In genomic region chr13:24292476-24292875, GRCh38 we compare ENCODE assay signal across 23 cellular contexts. TPM values are rescaled to one million over a fixed set of nuclear protein-coding genes. Genes with fewer than 3 reads are reported as not detected.
DNase-seq lines count a peak whose midpoint lies in the region; ATAC-seq and TF ChIP-seq lines count a peak whose summit lies in the region.
"Had no signal": no experiment of that assay in that cellular context is flagged by ENCODE, and none has a peak within 500 bp of the region (broad histone marks: within the 10 kb centered on the region; RNA-seq: fewer than 3 reads in every experiment).

No MANE protein-coding gene starts in this region.

- no peaks in the 10 kb centered on the region for H3K27me3 Mint-ChIP-seq in stimulated activated naive CD8-positive, alpha-beta T cell treated with anti-CD3 and anti-CD28 coated beads, Interleukin-15, amount 100 ng/mL, for 72 hours
- H3K27me3 Mint-ChIP-seq in dendritic cell treated with granulocyte-macrophage colony-stimulating factor and Interleukin-4, amounts not matched to agents 40 ng/mL and 50 ng/mL, for 4 days: no peaks in the 10 kb centered on the region
- no peaks in the 10 kb centered on the region for H3K27me3 Mint-ChIP-seq in activated naive CD4-positive, alpha-beta T cell treated with anti-CD3 and anti-CD28 coated beads for 36 hours (ENCODE audit: low read depth)

- no peak overlapping the region for H2BK120ac ChIP-seq in neuronal stem cell (ENCODE audit: low read depth, low read length)

- H2BK12ac ChIP-seq in neuronal stem cell (ENCODE audit: low read length): no peak overlapping the region

- no peak overlapping the region for H3K18ac ChIP-seq in neuronal stem cell (ENCODE audit: low read length)

- H3K14ac ChIP-seq in neuronal stem cell (ENCODE audit: low read length): no peak overlapping the region

- H2BK5ac ChIP-seq in neuronal stem cell (ENCODE audit: low read length): no peak overlapping the region

- CTCF ChIA-PET in activated naive CD4-positive, alpha-beta T cell treated with anti-CD3 and anti-CD28 coated beads for 36 hours (lab: Charles Lee): no interaction called here

- H3K9me3 ChIP-seq in neuronal stem cell (replicated peaks in 1 of 2; ENCODE audit: control insufficient read depth in 2 of 2, insufficient read depth in 1 of 2, low read depth in 1 of 2, low read length in 2 of 2) (no peaks in the 10 kb centered on the region), breast epithelium (no peaks in the 10 kb centered on the region), gastrocnemius medialis (no peaks in the 10 kb centered on the region)

- in situ Hi-C loops in gastrocnemius medialis (cut with MboI; ENCODE audit: low sequenced_read_pairs in 4 of 4): no loop called here

- H3K27me3 ChIP-seq in neuronal stem cell (ENCODE audit: control insufficient read depth in 3 of 3, insufficient read depth in 3 of 3, low read depth in 1 of 3, low read length in 3 of 3) (no peaks in the 10 kb centered on the region), breast epithelium (no peaks in the 10 kb centered on the region), gastrocnemius medialis (no peaks in the 10 kb centered on the region)

- no peak overlapping the region for H3K9ac ChIP-seq in neuronal stem cell (ENCODE audit: low read depth, low read length, poor library complexity)

- no peak for TF ChIP-seq POLR2A in breast epithelium (IDR thresholded peaks at IDR 0.05)
- TF ChIP-seq POLR2A in gastrocnemius medialis (IDR thresholded peaks at IDR 0.05): no peak

- H3K27ac ChIP-seq in neuronal stem cell (replicated peaks; ENCODE audit: low read length) (peak overlapping the region; percentile 33), breast epithelium (no peak overlapping the region), gastrocnemius medialis (no peak overlapping the region)

- TF ChIP-seq CTCF in breast epithelium (IDR thresholded peaks at IDR 0.05) (no peak), gastrocnemius medialis (IDR thresholded peaks at IDR 0.05 in 4 of 5, conservative IDR thresholded peaks at IDR 0.05 in 1 of 5) (no peak)

- intact Hi-C loops in dendritic cell treated with granulocyte-macrophage colony-stimulating factor and Interleukin-4, amounts not matched to agents 40 ng/mL and 50 ng/mL, for 4 days (cut with micrococcal nuclease): no loop called here
- intact Hi-C loops in breast epithelium (cut with DNase I; ENCODE audit: low total_unique reads): loop anchor here (5.0 kb wide), 1 partner anchor 340 kb away; no protein-coding TSS in a partner anchor
- intact Hi-C loops in gastrocnemius medialis (cut with DNase I; ENCODE audit: low total_unique reads): no loop called here
- intact Hi-C loops in activated naive CD4-positive, alpha-beta T cell treated with anti-CD3 and anti-CD28 coated beads for 36 hours (cut with micrococcal nuclease): no loop called here

- no peaks in the 10 kb centered on the region for H3K4me1 Mint-ChIP-seq in stimulated activated naive CD8-positive, alpha-beta T cell treated with anti-CD3 and anti-CD28 coated beads, Interleukin-15, amount 100 ng/mL, for 72 hours
- H3K4me1 Mint-ChIP-seq in dendritic cell treated with granulocyte-macrophage colony-stimulating factor and Interleukin-4, amounts not matched to agents 40 ng/mL and 50 ng/mL, for 4 days (ENCODE audit: low read depth): peaks cover 10% of the 10 kb centered on the region
- H3K4me1 Mint-ChIP-seq in activated naive CD4-positive, alpha-beta T cell treated with anti-CD3 and anti-CD28 coated beads for 36 hours (ENCODE audit: low read depth): no peaks in the 10 kb centered on the region

- H2AK5ac ChIP-seq in neuronal stem cell (ENCODE audit: low read depth, low read length): no peak overlapping the region

- DNase-seq in stimulated activated naive CD8-positive, alpha-beta T cell treated with anti-CD3 and anti-CD28 coated beads, Interleukin-15, amount 100 ng/mL, for 72 hours: no peak
- DNase-seq in stimulated activated naive CD8-positive, alpha-beta T cell treated with anti-CD3 and anti-CD28 coated beads, Interleukin-15, Interleukin-2, amounts not matched to agents 100 U/mL and 50 U/mL, for 24 hours: no peak
- DNase-seq in neuronal stem cell (ENCODE audit: low spot score) (no peak), breast epithelium (ENCODE audit: low spot score in 2 of 2) (no peak), gastrocnemius medialis (no peak)
- no peak for DNase-seq in activated naive CD4-positive, alpha-beta T cell treated with anti-CD3 and anti-CD28 coated beads for 36 hours
- DNase-seq: 8988T, Calu3, DMS79 treated with DMSO at 0.1 percent for 48 hours, GF-D8, NCI-H1092, NCI-H1417 treated with DMSO at 0.1 percent for 48 hours, NCI-H187, NCI-H2081 treated with DMSO at 0.1 percent for 48 hours, NCI-H2171, NCI-H226, NCI-H510A, NCI-H69, Right ventricle myocardium superior, RPMI8226 had no signal

- H2AFZ ChIP-seq in neuronal stem cell (ENCODE audit: low read length): no peak overlapping the region

- H3K4me2 ChIP-seq in neuronal stem cell (ENCODE audit: insufficient read depth, low read length, poor library complexity, severe bottlenecking): no peak overlapping the region

- no peak overlapping the region for H3K4me3 Mint-ChIP-seq in stimulated activated naive CD8-positive, alpha-beta T cell treated with anti-CD3 and anti-CD28 coated beads, Interleukin-15, amount 100 ng/mL, for 72 hours
- H3K4me3 Mint-ChIP-seq in dendritic cell treated with granulocyte-macrophage colony-stimulating factor and Interleukin-4, amounts not matched to agents 40 ng/mL and 50 ng/mL, for 4 days: no peak overlapping the region
- H3K4me3 Mint-ChIP-seq in activated naive CD4-positive, alpha-beta T cell treated with anti-CD3 and anti-CD28 coated beads for 36 hours: no peak overlapping the region

- H3K79me1 ChIP-seq in neuronal stem cell (ENCODE audit: low read depth, low read length): no peaks in the 10 kb centered on the region

- H4K8ac ChIP-seq in neuronal stem cell (ENCODE audit: low read depth, low read length): no peak overlapping the region

- peak overlapping the region; percentile 61 to 86 for H3K27ac Mint-ChIP-seq in stimulated activated naive CD8-positive, alpha-beta T cell treated with anti-CD3 and anti-CD28 coated beads, Interleukin-15, amount 100 ng/mL, for 72 hours
- H3K27ac Mint-ChIP-seq in dendritic cell treated with granulocyte-macrophage colony-stimulating factor and Interleukin-4, amounts not matched to agents 40 ng/mL and 50 ng/mL, for 4 days: peak overlapping the region; percentile 12
- H3K27ac Mint-ChIP-seq in activated naive CD4-positive, alpha-beta T cell treated with anti-CD3 and anti-CD28 coated beads for 36 hours: no peak overlapping the region

- no peak overlapping the region for H3K4me3 ChIP-seq in neuronal stem cell (ENCODE audit: low read length in 2 of 2)
- H3K4me3 ChIP-seq in breast epithelium: no peak overlapping the region
- H3K4me3 ChIP-seq in gastrocnemius medialis: no peak overlapping the region

- no peak overlapping the region for H3K4ac ChIP-seq in neuronal stem cell (ENCODE audit: low read length)

- H3K36me3 Mint-ChIP-seq in dendritic cell treated with granulocyte-macrophage colony-stimulating factor and Interleukin-4, amounts not matched to agents 40 ng/mL and 50 ng/mL, for 4 days (ENCODE audit: low read depth): peaks cover 85% of the 10 kb centered on the region
- H3K36me3 Mint-ChIP-seq in activated naive CD4-positive, alpha-beta T cell treated with anti-CD3 and anti-CD28 coated beads for 36 hours (ENCODE audit: low read depth): peaks cover 65% of the 10 kb centered on the region

- no peak overlapping the region for H2BK15ac ChIP-seq in neuronal stem cell (ENCODE audit: low read length)

- ATAC-seq in stimulated activated naive CD8-positive, alpha-beta T cell treated with anti-CD3 and anti-CD28 coated beads, Interleukin-15, amount 100 ng/mL, for 72 hours: no peak
- no peak for ATAC-seq in stimulated activated naive CD8-positive, alpha-beta T cell treated with anti-CD3 and anti-CD28 coated beads, Interleukin-15, Interleukin-2, amounts not matched to agents 100 U/mL and 50 U/mL, for 24 hours
- ATAC-seq in gastrocnemius medialis (no peak), GM19395 (IDR thresholded peaks at IDR 0.05; ENCODE audit: unreplicated experiment) (no peak)

- peaks cover 0 to 7% of the 10 kb centered on the region in 2 donors for H3K4me1 ChIP-seq in neuronal stem cell (ENCODE audit: control insufficient read depth in 2 of 2, insufficient read depth in 1 of 2, low read depth in 1 of 2, low read length in 2 of 2)
- H3K4me1 ChIP-seq in breast epithelium: no peaks in the 10 kb centered on the region
- H3K4me1 ChIP-seq in gastrocnemius medialis: no peaks in the 10 kb centered on the region

- H3K36me3 ChIP-seq in neuronal stem cell (replicated peaks in 1 of 2; ENCODE audit: control insufficient read depth in 2 of 2, insufficient read depth in 2 of 2, low read length in 2 of 2): peaks cover 29 to 93% of the 10 kb centered on the region in 2 donors
- peaks cover 2% of the 10 kb centered on the region for H3K36me3 ChIP-seq in breast epithelium
- H3K36me3 ChIP-seq in gastrocnemius medialis: no peaks in the 10 kb centered on the region

- no peaks in the 10 kb centered on the region for H3K9me3 Mint-ChIP-seq in stimulated activated naive CD8-positive, alpha-beta T cell treated with anti-CD3 and anti-CD28 coated beads, Interleukin-15, amount 100 ng/mL, for 72 hours
- H3K9me3 Mint-ChIP-seq in dendritic cell treated with granulocyte-macrophage colony-stimulating factor and Interleukin-4, amounts not matched to agents 40 ng/mL and 50 ng/mL, for 4 days: no peaks in the 10 kb centered on the region
- no peaks in the 10 kb centered on the region for H3K9me3 Mint-ChIP-seq in activated naive CD4-positive, alpha-beta T cell treated with anti-CD3 and anti-CD28 coated beads for 36 hours

- H3K23ac ChIP-seq in neuronal stem cell (ENCODE audit: low read depth, low read length, poor library complexity): no peak overlapping the region

- H4K91ac ChIP-seq in neuronal stem cell (ENCODE audit: low read depth, low read length, poor library complexity): no peak overlapping the region

- no CpG with 5 or more reads among the region's 6 CpGs for WGBS in neuronal stem cell (ENCODE audit: extremely low coverage in 2 of 2, insufficient read length in 2 of 2, insufficient replicate concordance in 1 of 2), 2 donors

RNA-seq across cellular contexts. Expression of gene C1QTNF9, which starts 16.9 kb away (rescaled TPM):
- polyA plus RNA-seq in neuronal stem cell (2013, experiment 1 of 2): 0.01 TPM
- polyA plus RNA-seq in neuronal stem cell (2013, experiment 2 of 2): not detected
- total RNA-seq in breast epithelium (under 1 TPM in 2 of 3 donors, not detected in 1; 0.15 to 0.64 TPM), gastrocnemius medialis (1 to 10 TPM; 1.0 to 2.1 (median 1.5) TPM)
- total RNA-seq in activated naive CD4-positive, alpha-beta T cell treated with anti-CD3 and anti-CD28 coated beads for 36 hours: not detected
- total RNA-seq: Calu3 had no signal
- polyA plus RNA-seq: BJ had no signal
